In genomic region chr3:87227104-87227834, GRCh38 we compare ENCODE assay signal across 1 cellular context.
TF ChIP-seq lines count a peak whose summit lies in the region.

Gene CHMP2B (plus strand): TSS chr3:87227309. CDS start chr3:87227523, 214 bp downstream.

TF ChIP-seq in K562, 482 proteins besides CTCF, POLR2A, EP300 and RAD21 (continued from another document):
- no peak for TF ChIP-seq GATAD2A (IDR thresholded peaks at IDR 0.05)
- no peak for TF ChIP-seq RAD51 (IDR thresholded peaks at IDR 0.05; ENCODE audit: borderline replicate concordance, low read depth)
- TF ChIP-seq E2F6 (IDR thresholded peaks at IDR 0.05; ENCODE audit: borderline replicate concordance in 1 of 2, extremely low read depth in 1 of 2, insufficient read depth in 1 of 2, insufficient read length in 1 of 2, low read depth in 1 of 2, low read length in 1 of 2, poor library complexity in 1 of 2, severe bottlenecking in 1 of 2): peak; percentile 14 to 48
- TF ChIP-seq JUN (IDR thresholded peaks at IDR 0.05; ENCODE audit: borderline replicate concordance, low read depth, low read length): no peak
- no peak for TF ChIP-seq JUN (CRISPR knock-in tag; IDR thresholded peaks at IDR 0.05; ENCODE audit: borderline replicate concordance)
- no peak for TF ChIP-seq ZNF512 (tag; IDR thresholded peaks at IDR 0.05)
- TF ChIP-seq PHF8 (IDR thresholded peaks at IDR 0.05; ENCODE audit: borderline replicate concordance, low read length): peak; percentile 78; the same call in 1 of the 2 replicates
- TF ChIP-seq CREB1 (IDR thresholded peaks at IDR 0.05): peak; percentile 51; the same call in 1 of the 2 replicates
- 0 out of 2 replicates have a peak, but pooled peaks have one; percentile 27 for TF ChIP-seq CREB1 (CRISPR knock-in tag; IDR thresholded peaks at IDR 0.05)
- TF ChIP-seq BHLHE40 (IDR thresholded peaks at IDR 0.05; ENCODE audit: low read length): peak; percentile 73
- TF ChIP-seq SAFB2 (IDR thresholded peaks at IDR 0.05; ENCODE audit: borderline replicate concordance, low read depth, low read length, severe bottlenecking): no peak
- TF ChIP-seq SOX6 (IDR thresholded peaks at IDR 0.05): no peak
- no peak for TF ChIP-seq ZZZ3 (IDR thresholded peaks at IDR 0.05)
- peak; percentile 65 for TF ChIP-seq HCFC1 (IDR thresholded peaks at IDR 0.05; ENCODE audit: low read depth, low read length)
- peak; percentile 68 for TF ChIP-seq HNRNPLL (IDR thresholded peaks at IDR 0.05; ENCODE audit: low read depth, low read length, poor library complexity, severe bottlenecking)
- peak; percentile 40; the same call in 1 of the 2 replicates for TF ChIP-seq ZBTB7A (IDR thresholded peaks at IDR 0.05; ENCODE audit: borderline replicate concordance, control insufficient read depth, low read depth, low read length)
- TF ChIP-seq WHSC1 (IDR thresholded peaks at IDR 0.05; ENCODE audit: low read length): no peak
- peak; percentile 4; the same call in 1 of the 2 replicates for TF ChIP-seq FOXP1 (CRISPR knock-in tag; IDR thresholded peaks at IDR 0.05)
- TF ChIP-seq TCFL5 (CRISPR knock-in tag; conservative IDR thresholded peaks at IDR 0.05): no peak
- no peak for TF ChIP-seq NR3C1 (CRISPR knock-in tag; IDR thresholded peaks at IDR 0.05)
- no peak for TF ChIP-seq CHD1 (IDR thresholded peaks at IDR 0.05; ENCODE audit: low read length)
- TF ChIP-seq ZNF436 (CRISPR knock-in tag; IDR thresholded peaks at IDR 0.05): no peak
- TF ChIP-seq ZNF445 (CRISPR knock-in tag; IDR thresholded peaks at IDR 0.05; ENCODE audit: low read depth): no peak
- no peak for TF ChIP-seq KDM4B (IDR thresholded peaks at IDR 0.05; ENCODE audit: borderline replicate concordance in 2 of 2, low read depth in 1 of 2)
- TF ChIP-seq HMGN3 (IDR thresholded peaks at IDR 0.05; ENCODE audit: borderline replicate concordance, extremely low read depth, insufficient read length, low read depth, low read length): peak; percentile 41
- no peak for TF ChIP-seq FOXO4 (CRISPR knock-in tag; IDR thresholded peaks at IDR 0.05)
- TF ChIP-seq U2AF2 (optimal IDR thresholded peaks at IDR 0.05; ENCODE audit: low read depth, low read length): no peak
- TF ChIP-seq ETS2 (tag; IDR thresholded peaks at IDR 0.05; ENCODE audit: borderline replicate concordance, poor library complexity, severe bottlenecking): no peak
- no peak for TF ChIP-seq SIN3A (IDR thresholded peaks at IDR 0.05; ENCODE audit: borderline replicate concordance in 2 of 2, control insufficient read depth in 1 of 2, low read depth in 2 of 2, low read length in 2 of 2)
- no peak for TF ChIP-seq NR1H2 (CRISPR knock-in tag; IDR thresholded peaks at IDR 0.05)
- peak; percentile 85 for TF ChIP-seq RBFOX2 (IDR thresholded peaks at IDR 0.05; ENCODE audit: low read depth, low read length)
- TF ChIP-seq ZNF77 (CRISPR knock-in tag; IDR thresholded peaks at IDR 0.05): no peak
- TF ChIP-seq ZFX (CRISPR knock-in tag; IDR thresholded peaks at IDR 0.05): peak; percentile 74
TF ChIP-seq in K562: peak in this region for 42.
